25 cellular contexts compared by ENCODE assay signal in the genomic region with DNA sequence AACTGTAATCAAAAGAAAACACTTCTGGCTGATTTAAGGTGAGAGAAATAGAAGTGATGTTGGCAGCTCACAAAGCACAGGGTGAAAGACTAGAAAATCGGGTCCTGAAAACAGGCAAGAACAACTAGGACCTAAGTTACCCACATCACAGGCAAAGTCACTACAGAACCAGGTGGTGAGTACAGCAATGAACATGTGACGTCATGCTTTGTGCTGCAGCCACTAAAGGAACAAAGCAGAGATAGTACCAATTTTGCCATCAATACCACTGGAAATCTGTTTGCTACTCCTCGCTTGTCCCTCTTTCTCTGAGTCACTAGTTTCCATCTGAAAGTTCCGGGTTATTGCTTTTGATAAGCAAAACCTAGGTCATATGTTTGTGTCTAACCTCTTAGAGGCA.
DNase-seq lines count a peak whose midpoint lies in the region; ATAC-seq, FAIRE-seq and TF ChIP-seq lines count a peak whose summit lies in the region.
"Had no signal": no experiment of that assay in that cellular context is flagged by ENCODE, and none has a peak within 500 bp of the region (broad histone marks: within the 10 kb centered on the region; RNA-seq: fewer than 3 reads in every experiment).

No MANE protein-coding gene starts in this region.

- ATAC-seq in HepG2 (no peak), right lobe of liver (no peak), GM12878 (no peak)
- ATAC-seq: A549, GM23338 had no signal

- H3K4me2 ChIP-seq in HepG2 (ENCODE audit: low read depth, low read length) (no peak overlapping the region), GM12878 (ENCODE audit: control insufficient read depth, insufficient read depth) (no peak overlapping the region), smooth muscle cell (no peak overlapping the region)
- H3K4me2 ChIP-seq: A549; BLaER1 treated with 17β-estradiol and CSF1 and Interleukin-3, amounts not matched to agents 10 nM and 100 nM; GM23338 had no signal

- no peaks in the 10 kb centered on the region for H3K9me3 Mint-ChIP-seq in activated T-helper 1 cell treated with anti-CD3 and anti-CD28 coated beads, Interleukin-12 subunit alpha, Interleukin-12 subunit beta, Interleukin-2, Interleukin-4 antibody, amounts not matched to agents 30 ng/mL and 10 ng/mL and 1 ng/mL, durations not matched to agents 14 hours and 24 hours and 36 hours
- H3K9me3 Mint-ChIP-seq: CD4-positive, alpha-beta T cell; GM23338 had no signal

- 0% methylated on average over 4 of the region's 4 CpGs for WGBS in HepG2 (ENCODE audit: low lambda C conversion rate)
- 44% methylated on average over 4 of the region's 4 CpGs for WGBS in right lobe of liver (ENCODE audit: insufficient coverage, low coverage, low lambda C conversion rate, missing lambda C conversion rate)
- WGBS in GM12878 (ENCODE audit: insufficient coverage, insufficient replicate concordance, low lambda C conversion rate, missing lambda C conversion rate) = 25% methylated on average over 4 of the region's 4 CpGs
- 67% methylated on average over 4 of the region's 4 CpGs for WGBS in smooth muscle cell (ENCODE audit: low lambda C conversion rate)

- H2AFZ ChIP-seq in HepG2 (ENCODE audit: low read length) (no peak overlapping the region), GM12878 (ENCODE audit: control insufficient read depth, low read depth, low read length) (no peak overlapping the region), smooth muscle cell (ENCODE audit: low read depth) (peak overlapping the region; percentile 24)
- H2AFZ ChIP-seq: GM23338 had no signal

- TF ChIP-seq EP300 in HepG2 (IDR thresholded peaks at IDR 0.05; ENCODE audit: low read depth in 2 of 2, low read length in 2 of 2) (no peak), HepG2 (CRISPR knock-in tag; IDR thresholded peaks at IDR 0.05; ENCODE audit: borderline replicate concordance) (no peak), GM12878 (IDR thresholded peaks at IDR 0.05; ENCODE audit: borderline replicate concordance in 1 of 2, control insufficient read depth in 1 of 2, low read depth in 2 of 2, low read length in 2 of 2) (no peak)

- H3K27ac ChIP-seq in HepG2 (ENCODE audit: extremely low read length, insufficient read depth, low read length) = no peak overlapping the region
- H3K27ac ChIP-seq in right lobe of liver = no peak overlapping the region
- H3K27ac ChIP-seq in GM12878 (ENCODE audit: control insufficient read depth, insufficient read depth) = no peak overlapping the region
- no peak overlapping the region for H3K27ac ChIP-seq in smooth muscle cell (ENCODE audit: low read depth)
- H3K27ac ChIP-seq: A549; BLaER1 treated with 17β-estradiol and CSF1 and Interleukin-3, amounts not matched to agents 10 nM and 100 nM had no signal

- intact Hi-C loops in HepG2 (cut with micrococcal nuclease; ENCODE audit: unreplicated experiment) = no loop called here
- intact Hi-C loops in right lobe of liver (cut with DNase I) = no loop called here
- intact Hi-C loops in GM12878 (cut with micrococcal nuclease; ENCODE audit: unreplicated experiment) = no loop called here
- intact Hi-C loops in activated T-helper 1 cell treated with anti-CD3 and anti-CD28 coated beads, Interleukin-12 subunit alpha, Interleukin-12 subunit beta, Interleukin-2, Interleukin-4 antibody, amounts not matched to agents 30 ng/mL and 10 ng/mL and 1 ng/mL, durations not matched to agents 14 hours and 24 hours and 36 hours (cut with micrococcal nuclease) = no loop called here

- H3K9me3 ChIP-seq in HepG2 (ENCODE audit: low read length) = no peaks in the 10 kb centered on the region
- H3K9me3 ChIP-seq in right lobe of liver = no peaks in the 10 kb centered on the region
- H3K9me3 ChIP-seq in GM12878 (replicated peaks; ENCODE audit: control insufficient read depth, insufficient read depth, low read length) = no peaks in the 10 kb centered on the region; the same call in 2 of the 3 replicates
- H3K9me3 ChIP-seq in smooth muscle cell (replicated peaks; ENCODE audit: low read depth) = no peaks in the 10 kb centered on the region
- H3K9me3 ChIP-seq: A549; BE2C; BLaER1 treated with 17β-estradiol and CSF1 and Interleukin-3, amounts not matched to agents 10 nM and 100 nM had no signal

- POLR2A ChIA-PET in HepG2 (lab: Yijun Ruan, JAX) = no interaction called here
- POLR2A ChIA-PET in GM12878 (lab: Charles Lee) = no interaction called here

- TF ChIP-seq RAD21 in HepG2 (CRISPR knock-in tag; IDR thresholded peaks at IDR 0.05) (no peak), GM12878 (IDR thresholded peaks at IDR 0.05; ENCODE audit: insufficient read depth, low read depth, low read length) (no peak)

- H3K4me3 ChIP-seq in HepG2 (replicated peaks in 1 of 3; ENCODE audit: insufficient read depth in 1 of 3, low read depth in 2 of 3, low read length in 3 of 3) (no peak overlapping the region), right lobe of liver (no peak overlapping the region), GM12878 (no peak overlapping the region), smooth muscle cell (no peak overlapping the region)
- H3K4me3 ChIP-seq: A549; BLaER1 treated with 17β-estradiol and CSF1 and Interleukin-3, amounts not matched to agents 10 nM and 100 nM; GM23338 had no signal

- BruUV-seq in HepG2 (replicated peaks; lab: Mats Ljungman, UMichigan) (no TSS peak), GM12878 (replicated peaks; lab: Mats Ljungman, UMichigan) (no TSS peak)

- SMC1A ChIA-PET in GM12878 (lab: Charles Lee; ENCODE audit: uncharacterized antibody, unreplicated experiment) = no interaction called here

- TF ChIP-seq CTCF in HepG2 (CRISPR knock-in tag; IDR thresholded peaks at IDR 0.05) (no peak), right lobe of liver (IDR thresholded peaks at IDR 0.05) (no peak), GM12878 (IDR thresholded peaks at IDR 0.05 in 2 of 3, conservative IDR thresholded peaks at IDR 0.05 in 1 of 3; ENCODE audit: control insufficient read depth in 2 of 3, extremely low read depth in 1 of 3, insufficient read depth in 1 of 3, low read depth in 3 of 3, low read length in 3 of 3) (no peak), smooth muscle cell (IDR thresholded peaks at IDR 0.05; ENCODE audit: borderline replicate concordance, insufficient read depth, poor library complexity, severe bottlenecking) (no peak)

- no peak overlapping the region for H3K4me3 Mint-ChIP-seq in activated T-helper 1 cell treated with anti-CD3 and anti-CD28 coated beads, Interleukin-12 subunit alpha, Interleukin-12 subunit beta, Interleukin-2, Interleukin-4 antibody, amounts not matched to agents 30 ng/mL and 10 ng/mL and 1 ng/mL, durations not matched to agents 14 hours and 24 hours and 36 hours
- H3K4me3 Mint-ChIP-seq: CD14-positive monocyte; CD4-positive, alpha-beta T cell; CD8-positive, alpha-beta memory T cell; GM23338 had no signal

- H3K79me2 ChIP-seq in HepG2 (ENCODE audit: insufficient read depth, low read length) (no peaks in the 10 kb centered on the region), GM12878 (ENCODE audit: control insufficient read depth, insufficient read depth, low read length) (no peaks in the 10 kb centered on the region), smooth muscle cell (ENCODE audit: low read depth) (no peaks in the 10 kb centered on the region)

- DNase-seq in HepG2 (ENCODE audit: low spot score) (no peak), right lobe of liver (no peak), GM12878 (ENCODE audit: low read depth, low spot score) (no peak), smooth muscle cell (lab: John Stamatoyannopoulos, UW; ENCODE audit: unreplicated experiment) (no peak), kidney tubule cell (ENCODE audit: low spot score) (no peak)
- DNase-seq in activated T-helper 1 cell treated with anti-CD3 and anti-CD28 coated beads, Interleukin-12 subunit alpha, Interleukin-12 subunit beta, Interleukin-2, Interleukin-4 antibody, amounts not matched to agents 30 ng/mL and 10 ng/mL and 1 ng/mL, durations not matched to agents 14 hours and 24 hours and 36 hours (ENCODE audit: low spot score) = no peak
- DNase-seq: 8988T; ACHN; AML-193; BE2C; CD4-positive, alpha-beta T cell; CD8-positive, alpha-beta memory T cell; DMS 273 treated with DMSO at 0.1 percent for 48 hours; DMS79; EL; GDM1; H7; HCEC 1CT had no signal

- H3K27me3 Mint-ChIP-seq in activated T-helper 1 cell treated with anti-CD3 and anti-CD28 coated beads, Interleukin-12 subunit alpha, Interleukin-12 subunit beta, Interleukin-2, Interleukin-4 antibody, amounts not matched to agents 30 ng/mL and 10 ng/mL and 1 ng/mL, durations not matched to agents 14 hours and 24 hours and 36 hours (ENCODE audit: insufficient read depth) = peaks cover 1% of the 10 kb centered on the region
- H3K27me3 Mint-ChIP-seq: CD4-positive, alpha-beta T cell; CD8-positive, alpha-beta memory T cell had no signal

- in situ Hi-C loops in HepG2 (cut with HindIII; ENCODE audit: extremely low pct_ligation_motif_present, low pct_unique_long_range_greater_than_20kb) = no loop called here
- in situ Hi-C loops in GM12878 (cut with MboI) = no loop called here

- no peaks in the 10 kb centered on the region for H3K36me3 Mint-ChIP-seq in activated T-helper 1 cell treated with anti-CD3 and anti-CD28 coated beads, Interleukin-12 subunit alpha, Interleukin-12 subunit beta, Interleukin-2, Interleukin-4 antibody, amounts not matched to agents 30 ng/mL and 10 ng/mL and 1 ng/mL, durations not matched to agents 14 hours and 24 hours and 36 hours (ENCODE audit: low read depth)
- H3K36me3 Mint-ChIP-seq: CD14-positive monocyte; CD8-positive, alpha-beta memory T cell had no signal

- H4K20me1 ChIP-seq in HepG2 (ENCODE audit: insufficient read depth, low read length) = no peaks in the 10 kb centered on the region
- no peaks in the 10 kb centered on the region for H4K20me1 ChIP-seq in GM12878 (ENCODE audit: control insufficient read depth, insufficient read depth)
- no peaks in the 10 kb centered on the region for H4K20me1 ChIP-seq in smooth muscle cell (ENCODE audit: low read depth)
- H4K20me1 ChIP-seq: BLaER1 treated with 17β-estradiol and CSF1 and Interleukin-3, amounts not matched to agents 10 nM and 100 nM had no signal

- H3K9ac ChIP-seq in HepG2 (ENCODE audit: insufficient read depth, low read depth, low read length) (no peak overlapping the region), GM12878 (ENCODE audit: control insufficient read depth, insufficient read depth, low read length) (no peak overlapping the region), smooth muscle cell (ENCODE audit: low read depth) (no peak overlapping the region)
- H3K9ac ChIP-seq: BLaER1 treated with 17β-estradiol and CSF1 and Interleukin-3, amounts not matched to agents 10 nM and 100 nM had no signal

- RAD21 ChIA-PET in GM12878 (lab: Charles Lee; ENCODE audit: unreplicated experiment) = no interaction called here

- H3F3A ChIP-seq in smooth muscle cell (ENCODE audit: low read depth) = no peaks in the 10 kb centered on the region

- CTCF ChIA-PET in HepG2 (lab: Yijun Ruan, JAX; ENCODE audit: low intra/inter-chr PET ratio, low total read pairs) (no interaction called here), GM12878 (lab: Yijun Ruan, JAX) (interaction anchor here (1.5 kb wide), 1 partner anchor 17 kb away, joined by 3 read pairs; no protein-coding TSS in a partner anchor)

- no peak for TF ChIP-seq POLR2A in HepG2 (IDR thresholded peaks at IDR 0.05; ENCODE audit: insufficient read depth in 1 of 2, low read depth in 2 of 2, low read length in 2 of 2)
- TF ChIP-seq POLR2A in right lobe of liver (IDR thresholded peaks at IDR 0.05) = no peak
- TF ChIP-seq POLR2A in GM12878 (IDR thresholded peaks at IDR 0.05; ENCODE audit: low read depth, low read length) = no peak

- H3K27me3 ChIP-seq in HepG2 (ENCODE audit: control insufficient read depth in 1 of 2, insufficient read depth in 2 of 2, low read length in 2 of 2) = no peaks in the 10 kb centered on the region
- peaks cover 0 to 5% of the 10 kb centered on the region in 2 donors for H3K27me3 ChIP-seq in right lobe of liver
- H3K27me3 ChIP-seq in GM12878 (replicated peaks in 1 of 2; ENCODE audit: control insufficient read depth in 2 of 2, insufficient read depth in 2 of 2, low read length in 1 of 2) = no peaks in the 10 kb centered on the region
- H3K27me3 ChIP-seq in smooth muscle cell (ENCODE audit: low read depth) = no peaks in the 10 kb centered on the region
- H3K27me3 ChIP-seq: BE2C; BLaER1 treated with 17β-estradiol and CSF1 and Interleukin-3, amounts not matched to agents 10 nM and 100 nM had no signal

- H3K4me1 ChIP-seq in HepG2 (ENCODE audit: insufficient read depth, low read length) = no peaks in the 10 kb centered on the region
- H3K4me1 ChIP-seq in right lobe of liver = no peaks in the 10 kb centered on the region
- H3K4me1 ChIP-seq in GM12878 (ENCODE audit: control insufficient read depth, insufficient read depth, low read length) = no peaks in the 10 kb centered on the region
- no peaks in the 10 kb centered on the region for H3K4me1 ChIP-seq in smooth muscle cell (ENCODE audit: low read depth)
- H3K4me1 ChIP-seq: A549; BE2C; BLaER1 treated with 17β-estradiol and CSF1 and Interleukin-3, amounts not matched to agents 10 nM and 100 nM had no signal

- FAIRE-seq in HepG2 (lab: Jason Lieb, UNC) = no peak
- peak; percentile 41 for FAIRE-seq in GM12878 (lab: Jason Lieb, UNC)
- FAIRE-seq: A549, D721Med, GM12891, GM18507 had no signal

- H3K4me1 Mint-ChIP-seq in activated T-helper 1 cell treated with anti-CD3 and anti-CD28 coated beads, Interleukin-12 subunit alpha, Interleukin-12 subunit beta, Interleukin-2, Interleukin-4 antibody, amounts not matched to agents 30 ng/mL and 10 ng/mL and 1 ng/mL, durations not matched to agents 14 hours and 24 hours and 36 hours (ENCODE audit: low read depth) = no peaks in the 10 kb centered on the region
- H3K4me1 Mint-ChIP-seq: CD14-positive monocyte; CD8-positive, alpha-beta memory T cell; GM23338 had no signal

- no peaks in the 10 kb centered on the region for H3K36me3 ChIP-seq in HepG2 (replicated peaks in 1 of 2; ENCODE audit: control insufficient read depth in 1 of 2, insufficient read depth in 2 of 2, low read length in 2 of 2)
- H3K36me3 ChIP-seq in right lobe of liver = no peaks in the 10 kb centered on the region
- H3K36me3 ChIP-seq in GM12878 (ENCODE audit: control insufficient read depth in 2 of 2, insufficient read depth in 2 of 2, low read length in 1 of 2) = no peaks in the 10 kb centered on the region
- peaks cover 8% of the 10 kb centered on the region for H3K36me3 ChIP-seq in smooth muscle cell (ENCODE audit: low read depth)
- H3K36me3 ChIP-seq: BE2C; BLaER1 treated with 17β-estradiol and CSF1 and Interleukin-3, amounts not matched to agents 10 nM and 100 nM had no signal

- no peak overlapping the region for H3K27ac Mint-ChIP-seq in activated T-helper 1 cell treated with anti-CD3 and anti-CD28 coated beads, Interleukin-12 subunit alpha, Interleukin-12 subunit beta, Interleukin-2, Interleukin-4 antibody, amounts not matched to agents 30 ng/mL and 10 ng/mL and 1 ng/mL, durations not matched to agents 14 hours and 24 hours and 36 hours
- H3K27ac Mint-ChIP-seq: CD14-positive monocyte; CD4-positive, alpha-beta T cell; CD8-positive, alpha-beta memory T cell; GM23338 had no signal
